21 cellular contexts compared by ENCODE assay signal in genomic region chr13:48429036-48429435, GRCh38. TPM values are rescaled to one million over a fixed set of nuclear protein-coding genes. Genes with fewer than 3 reads are reported as not detected.
"Had no signal": no experiment of that assay in that cellular context is flagged by ENCODE, and none has a peak within 500 bp of the region (broad histone marks: within the 10 kb centered on the region; RNA-seq: fewer than 3 reads in every experiment).

No MANE protein-coding gene starts in this region.

- H3K36me3 ChIP-seq: breast epithelium, colonic mucosa, neural progenitor cell, upper lobe of left lung had no signal

- H3K4me1 Mint-ChIP-seq: neural progenitor cell had no signal

- H3K27ac Mint-ChIP-seq: activated B cell treated with CpG ODN at 0.5 μM for 24 hours; activated CD4-positive, alpha-beta T cell treated with anti-CD3 and anti-CD28 coated beads, Interleukin-2, amount 10 ng/mL, durations not matched to agents 7 days and 5 days; activated naive CD4-positive, alpha-beta T cell treated with anti-CD3 and anti-CD28 coated beads, Interleukin-2, amount 50 U/mL, for 24 hours; neural progenitor cell had no signal

- H3K4me3 Mint-ChIP-seq: activated B cell treated with CpG ODN at 0.5 μM for 24 hours; activated CD4-positive, alpha-beta T cell treated with anti-CD3 and anti-CD28 coated beads, Interleukin-2, amount 10 ng/mL, durations not matched to agents 7 days and 5 days; activated naive CD4-positive, alpha-beta T cell treated with anti-CD3 and anti-CD28 coated beads, Interleukin-2, amount 50 U/mL, for 24 hours; central memory CD8-positive, alpha-beta T cell; effector memory CD8-positive, alpha-beta T cell; immature natural killer cell; naive thymus-derived CD8-positive, alpha-beta T cell; neural progenitor cell had no signal

- ATAC-seq: effector memory CD8-positive, alpha-beta T cell; naive thymus-derived CD8-positive, alpha-beta T cell had no signal

- H3K27me3 Mint-ChIP-seq: activated B cell treated with CpG ODN at 0.5 μM for 24 hours; activated CD4-positive, alpha-beta T cell treated with anti-CD3 and anti-CD28 coated beads, Interleukin-2, amount 10 ng/mL, durations not matched to agents 7 days and 5 days; activated naive CD4-positive, alpha-beta T cell treated with anti-CD3 and anti-CD28 coated beads, Interleukin-2, amount 50 U/mL, for 24 hours; central memory CD8-positive, alpha-beta T cell; effector memory CD8-positive, alpha-beta T cell; naive thymus-derived CD8-positive, alpha-beta T cell had no signal

- H3K9me3 ChIP-seq: breast epithelium, colonic mucosa, esophagus muscularis mucosa, left ventricle myocardium inferior, upper lobe of left lung had no signal

- H3K27ac ChIP-seq: breast epithelium, colonic mucosa, dorsolateral prefrontal cortex, esophagus muscularis mucosa, hepatocyte, left ventricle myocardium inferior, neural progenitor cell, upper lobe of left lung had no signal

- H3K9me3 Mint-ChIP-seq: activated naive CD4-positive, alpha-beta T cell treated with anti-CD3 and anti-CD28 coated beads, Interleukin-2, amount 50 U/mL, for 24 hours; central memory CD8-positive, alpha-beta T cell; effector memory CD8-positive, alpha-beta T cell; neural progenitor cell had no signal

- DNase-seq: activated B cell treated with CpG ODN at 0.5 μM for 24 hours; activated CD4-positive, alpha-beta T cell treated with anti-CD3 and anti-CD28 coated beads, Interleukin-2, amount 10 ng/mL, durations not matched to agents 7 days and 5 days; activated CD8-positive, alpha-beta memory T cell treated with anti-CD3 and anti-CD28 coated beads, Interleukin-2, amount 50 U/mL, for 4 hours; activated gamma-delta T cell; colonic mucosa; dorsolateral prefrontal cortex; effector memory CD8-positive, alpha-beta T cell; glutamatergic neuron; immature natural killer cell; left ventricle myocardium inferior; naive thymus-derived CD8-positive, alpha-beta T cell; stimulated activated CD4-positive, alpha-beta T cell treated with anti-CD3 and anti-CD28 coated beads, Interleukin-2, amount 100 ng/mL, for 48 hours; stimulated activated CD8-positive, alpha-beta memory T cell treated with anti-CD3 and anti-CD28 coated beads, Interleukin-4, amount 100 ng/mL, for 48 hours; stimulated activated naive CD4-positive, alpha-beta T cell treated with Interleukin-2 at 50 U/mL for 16 hours; upper lobe of left lung had no signal

RNA-seq across cellular contexts. Expression of gene LPAR6, which starts 16.1 kb away (rescaled TPM):
- total RNA-seq: activated B cell treated with CpG ODN at 0.5 μM for 24 hours had no signal
